11 cellular contexts compared by ENCODE assay signal in the genomic region with DNA sequence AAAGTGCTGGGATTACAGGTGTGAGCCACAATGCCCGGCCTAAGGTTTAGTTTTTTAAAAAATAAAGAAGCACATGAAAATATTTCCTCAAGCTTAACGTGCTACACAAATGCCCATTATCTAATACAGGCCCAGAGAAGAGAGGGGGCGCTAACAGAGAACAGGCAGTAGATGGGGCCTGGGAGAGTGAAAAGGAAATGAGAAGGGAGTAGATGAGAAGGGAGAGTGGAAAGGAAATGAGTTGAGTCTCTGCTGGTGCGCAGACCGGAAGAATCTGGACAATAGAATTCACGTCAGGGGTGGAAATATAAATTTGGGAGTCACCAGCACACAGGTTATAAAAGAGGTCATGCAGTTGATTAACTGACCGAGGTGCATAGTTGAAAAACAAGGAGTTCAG. TPM values are rescaled to one million over a fixed set of nuclear protein-coding genes. Genes with fewer than 3 reads are reported as not detected.
DNase-seq lines count a peak whose midpoint lies in the region; ATAC-seq and TF ChIP-seq lines count a peak whose summit lies in the region.
"Had no signal": no experiment of that assay in that cellular context is flagged by ENCODE, and none has a peak within 500 bp of the region (broad histone marks: within the 10 kb centered on the region; RNA-seq: fewer than 3 reads in every experiment).

No MANE protein-coding gene starts in this region.

- H3K4me1 Mint-ChIP-seq in CD4-positive, alpha-beta memory T cell: peaks cover 64 to 93% (median 79%) of the 10 kb centered on the region in 4 donors
- peaks cover 53% of the 10 kb centered on the region for H3K4me1 Mint-ChIP-seq in endodermal cell

- ATAC-seq in Panc1 (no peak), GM18511 (IDR thresholded peaks at IDR 0.05; ENCODE audit: unreplicated experiment) (no peak)

- H3K27me3 Mint-ChIP-seq in CD4-positive, alpha-beta memory T cell: no peaks in the 10 kb centered on the region
- H3K27me3 Mint-ChIP-seq in endodermal cell (ENCODE audit: insufficient read depth): no peaks in the 10 kb centered on the region

- POLR2A ChIA-PET in CD4-positive, alpha-beta memory T cell (lab: Charles Lee; ENCODE audit: partially characterized antibody): interaction anchor here (9.9 to 13.9 kb wide), 4 partner anchors 9 to 53 kb away, joined by 94 to 301 read pairs (median 190); a partner anchor contains a TSS
- POLR2A ChIA-PET in Panc1 (lab: Charles Lee): interaction anchor here (0.7 to 0.9 kb wide), 2 partner anchors 33 to 37 kb away, joined by 4 read pairs; a partner anchor contains a TSS

- H3K27me3 ChIP-seq in CD4-positive, alpha-beta memory T cell (ENCODE audit: insufficient read depth, low read length): no peaks in the 10 kb centered on the region
- H3K27me3 ChIP-seq in Panc1 (ENCODE audit: control insufficient read depth, insufficient read depth, low read length) (no peaks in the 10 kb centered on the region), endodermal cell (ENCODE audit: control insufficient read depth, insufficient read depth, low read length, poor library complexity, severe bottlenecking) (no peaks in the 10 kb centered on the region), parathyroid adenoma (ENCODE audit: control insufficient read depth, insufficient read depth, low read length) (no peaks in the 10 kb centered on the region), H7 (ENCODE audit: control insufficient read depth, insufficient read depth, low read length) (no peaks in the 10 kb centered on the region), WERI-Rb-1 (ENCODE audit: insufficient read depth, low read depth, severe bottlenecking) (no peaks in the 10 kb centered on the region)

- peaks cover 99% of the 10 kb centered on the region for H3K4me1 ChIP-seq in CD4-positive, alpha-beta memory T cell (ENCODE audit: insufficient read depth, low read length)
- H3K4me1 ChIP-seq in Panc1 (ENCODE audit: control insufficient read depth, insufficient read depth, low read length) (peaks cover 97% of the 10 kb centered on the region), endodermal cell (ENCODE audit: control insufficient read depth, insufficient read depth, low read length) (peaks cover 10% of the 10 kb centered on the region), parathyroid adenoma (peaks cover 7% of the 10 kb centered on the region)

- H3K4me3 ChIP-seq in CD4-positive, alpha-beta memory T cell (ENCODE audit: low read length in 2 of 2): no peak overlapping the region
- H3K4me3 ChIP-seq in Panc1 (ENCODE audit: low read depth in 2 of 2, low read length in 2 of 2) (no peak overlapping the region), endodermal cell (ENCODE audit: low read length) (no peak overlapping the region), parathyroid adenoma (ENCODE audit: low read depth, low read length) (no peak overlapping the region), H7 (ENCODE audit: insufficient read depth, low read depth, low read length) (no peak overlapping the region), WERI-Rb-1 (ENCODE audit: low read depth, low read length) (no peak overlapping the region)

- CTCF ChIA-PET in CD4-positive, alpha-beta memory T cell (lab: Charles Lee; ENCODE audit: partially characterized antibody): interaction anchor here (15.8 to 32.3 kb wide), 2 partner anchors 10 to 30 kb away, joined by 192 to 1075 read pairs; a partner anchor contains a TSS
- CTCF ChIA-PET in Panc1 (lab: Charles Lee): interaction anchor here (0.5 to 2.0 kb wide), 4 partner anchors 9 to 54 kb away, joined by 3 to 5 read pairs (median 4); a partner anchor contains a TSS

- WGBS in endodermal cell (ENCODE audit: insufficient coverage in 1 of 2, insufficient read length in 1 of 2), 2 experiments: 98 to 100% methylated on average over 4 to 7 of the region's 7 CpGs

- intact Hi-C loops in CD4-positive, alpha-beta memory T cell (cut with micrococcal nuclease): no loop called here
- intact Hi-C loops in Panc1 (cut with micrococcal nuclease; ENCODE audit: unreplicated experiment): no loop called here

- peak overlapping the region; percentile 66 for H3K27ac ChIP-seq in CD4-positive, alpha-beta memory T cell (ENCODE audit: low read depth, low read length)
- peak overlapping the region; percentile 100 for H3K27ac ChIP-seq in Panc1 (ENCODE audit: low read length)
- H3K27ac ChIP-seq in endodermal cell (ENCODE audit: low read depth, low read length): no peak overlapping the region
- peak overlapping the region; percentile 36 for H3K27ac ChIP-seq in parathyroid adenoma
- no peak overlapping the region for H3K27ac ChIP-seq in WERI-Rb-1

- in situ Hi-C loops in Panc1 (cut with HindIII; ENCODE audit: low pct_unique_long_range_greater_than_20kb, low sequenced_read_pairs): no loop called here

- no peak for DNase-seq in CD4-positive, alpha-beta memory T cell
- DNase-seq in Panc1 (ENCODE audit: low read depth, low spot score) (no peak), endodermal cell (peak; percentile 70), CD1c-positive myeloid dendritic cell (ENCODE audit: extremely low spot score) (no peak), H7 (no peak), WERI-Rb-1 (no peak)
- DNase-seq: effector CD8-positive, alpha-beta T cell; NCI-H510A treated with DMSO at 0.1 percent for 48 hours had no signal

- H3K9me3 Mint-ChIP-seq in CD4-positive, alpha-beta memory T cell: peaks cover 0 to 3% (median 0%) of the 10 kb centered on the region in 8 donors
- H3K9me3 Mint-ChIP-seq in endodermal cell: no peaks in the 10 kb centered on the region

- H2AFZ ChIP-seq in parathyroid adenoma: no peak overlapping the region

- H3K9me3 ChIP-seq in CD4-positive, alpha-beta memory T cell (ENCODE audit: control insufficient read depth in 1 of 2, low read length in 2 of 2): no peaks in the 10 kb centered on the region
- no peaks in the 10 kb centered on the region for H3K9me3 ChIP-seq in Panc1 (ENCODE audit: control insufficient read depth, insufficient read depth, low read depth, low read length)
- no peaks in the 10 kb centered on the region for H3K9me3 ChIP-seq in endodermal cell (ENCODE audit: control insufficient read depth, low read length)
- no peaks in the 10 kb centered on the region for H3K9me3 ChIP-seq in parathyroid adenoma (ENCODE audit: control insufficient read depth, low read length)
- H3K9me3 ChIP-seq in WERI-Rb-1 (ENCODE audit: severe bottlenecking): no peaks in the 10 kb centered on the region

- BruUV-seq in Panc1 (replicated peaks; lab: Mats Ljungman, UMichigan): no TSS peak

- no peak overlapping the region for H3K4me2 ChIP-seq in parathyroid adenoma (ENCODE audit: low read length)

- H3K36me3 ChIP-seq in CD4-positive, alpha-beta memory T cell (ENCODE audit: insufficient read depth, low read length): no peaks in the 10 kb centered on the region
- H3K36me3 ChIP-seq in Panc1 (ENCODE audit: control insufficient read depth, insufficient read depth, low read length): no peaks in the 10 kb centered on the region; the same call in 1 of the 2 replicates
- H3K36me3 ChIP-seq in endodermal cell (ENCODE audit: control insufficient read depth, insufficient read depth, low read length): peaks cover 16% of the 10 kb centered on the region
- no peaks in the 10 kb centered on the region for H3K36me3 ChIP-seq in parathyroid adenoma (ENCODE audit: control insufficient read depth, insufficient read depth, low read length)
- no peaks in the 10 kb centered on the region; the same call in 1 of the 2 replicates for H3K36me3 ChIP-seq in H7 (replicated peaks; ENCODE audit: control insufficient read depth, insufficient read depth, low read length)
- H3K36me3 ChIP-seq in WERI-Rb-1: no peaks in the 10 kb centered on the region

- TF ChIP-seq CTCF in Panc1 (IDR thresholded peaks at IDR 0.05): no peak
- peak; percentile 62 for TF ChIP-seq CTCF in endodermal cell (conservative IDR thresholded peaks at IDR 0.05)
- no peak for TF ChIP-seq CTCF in parathyroid adenoma (IDR thresholded peaks at IDR 0.05)
- no peak for TF ChIP-seq CTCF in WERI-Rb-1 (IDR thresholded peaks at IDR 0.05; ENCODE audit: low read depth, low read length)

- peaks cover 13 to 43% of the 10 kb centered on the region in 2 donors for H3K36me3 Mint-ChIP-seq in CD4-positive, alpha-beta memory T cell
- peaks cover 22% of the 10 kb centered on the region for H3K36me3 Mint-ChIP-seq in endodermal cell (ENCODE audit: low read depth)

- H3K9ac ChIP-seq in endodermal cell (ENCODE audit: extremely low read depth, low read length, poor library complexity, severe bottlenecking) (no peak overlapping the region), parathyroid adenoma (no peak overlapping the region)

- H3K79me2 ChIP-seq in parathyroid adenoma: peaks cover 70% of the 10 kb centered on the region

- peak overlapping the region; percentile 84 to 99 (median 97) for H3K27ac Mint-ChIP-seq in CD4-positive, alpha-beta memory T cell
- H3K27ac Mint-ChIP-seq in endodermal cell: peak overlapping the region; percentile 33

- peak overlapping the region in 7 of 8 donors; percentile 29 to 80 (median 68) for H3K4me3 Mint-ChIP-seq in CD4-positive, alpha-beta memory T cell
- no peak overlapping the region for H3K4me3 Mint-ChIP-seq in endodermal cell

RNA-seq across cellular contexts. Expression of a gene that starts 10.7 kb away (rescaled TPM):
- total RNA-seq in CD4-positive, alpha-beta memory T cell: 100 to 1,000 TPM; 108 to 126 TPM
- polyA plus RNA-seq in CD4-positive, alpha-beta memory T cell: 100 to 1,000 TPM in 1 of 2 donors, 10 to 100 TPM in 1; 81.7 to 115 TPM
- total RNA-seq in Panc1 (2021; ENCODE audit: unreplicated experiment): 484 TPM
- polyA plus RNA-seq in Panc1 (2012; ENCODE audit: insufficient read length): 478 TPM
- 10 to 100 TPM; 58.4 to 92.7 TPM for total RNA-seq in endodermal cell
- polyA plus RNA-seq in endodermal cell (2013, experiment 1 of 2): 42.1 TPM
- 44.5 TPM for polyA plus RNA-seq in endodermal cell (2013, experiment 2 of 2)
- 76.1 and 89.9 TPM in 2 replicates for total RNA-seq in H7 (2014; rRNA removed; shearing (Covaris generic))

RNA-seq across cellular contexts. Expression of a gene that starts 36.9 kb away (rescaled TPM):
- total RNA-seq in CD4-positive, alpha-beta memory T cell: over 10,000 TPM in 1 of 2 experiments, 1,000 to 10,000 TPM in 1; 8,627 to 11,547 TPM
- polyA plus RNA-seq in CD4-positive, alpha-beta memory T cell: not detected
- 2,061 TPM for total RNA-seq in Panc1 (2021; ENCODE audit: unreplicated experiment)
- 6.1 TPM for polyA plus RNA-seq in Panc1 (2012; ENCODE audit: insufficient read length)
- total RNA-seq in endodermal cell: 1,000 to 10,000 TPM; 4,079 to 4,491 TPM
- polyA plus RNA-seq in endodermal cell (2013, experiment 1 of 2): 4,451 TPM
- polyA plus RNA-seq in endodermal cell (2013, experiment 2 of 2): 8,189 TPM
- under 0.01 TPM in 2 replicates for total RNA-seq in H7 (2014; rRNA removed; shearing (Covaris generic))
- total RNA-seq: LHCN-M2 had no signal

RNA-seq across cellular contexts. Expression of a gene that starts 38.2 kb away (rescaled TPM):
- 1,000 to 10,000 TPM in 1 of 2 experiments, 100 to 1,000 TPM in 1; 925 to 1,200 TPM for total RNA-seq in CD4-positive, alpha-beta memory T cell
- polyA plus RNA-seq in CD4-positive, alpha-beta memory T cell: not detected
- total RNA-seq in Panc1 (2021; ENCODE audit: unreplicated experiment) (1,565 TPM), endodermal cell (1,000 to 10,000 TPM; 4,032 to 4,837 TPM)
- 4.7 TPM for polyA plus RNA-seq in Panc1 (2012; ENCODE audit: insufficient read length)
- polyA plus RNA-seq in endodermal cell (2013, experiment 1 of 2): 3,234 TPM
- 5,800 TPM for polyA plus RNA-seq in endodermal cell (2013, experiment 2 of 2)
- under 0.01 TPM in 2 replicates for total RNA-seq in H7 (2014; rRNA removed; shearing (Covaris generic))
- total RNA-seq: LHCN-M2 had no signal

RNA-seq across cellular contexts. Expression of a gene that starts 47.3 kb away (rescaled TPM):
- total RNA-seq in CD4-positive, alpha-beta memory T cell: 1 to 10 TPM; 4.9 to 5.9 TPM
- polyA plus RNA-seq in CD4-positive, alpha-beta memory T cell: 1 to 10 TPM in 1 of 2 donors, under 1 TPM in 1; 0.46 to 2.2 TPM
- total RNA-seq in Panc1 (2021; ENCODE audit: unreplicated experiment) (1.5 TPM), endodermal cell (1 to 10 TPM; 2.3 to 2.7 TPM)
- 2.0 TPM for polyA plus RNA-seq in Panc1 (2012; ENCODE audit: insufficient read length)
- polyA plus RNA-seq in endodermal cell (2013, experiment 1 of 2): 2.8 TPM
- 4.0 TPM for polyA plus RNA-seq in endodermal cell (2013, experiment 2 of 2)
- 3.1 and 4.1 TPM in 2 replicates for total RNA-seq in H7 (2014; rRNA removed; shearing (Covaris generic))

RNA-seq across cellular contexts. Expression of a gene that starts 53.9 kb away (rescaled TPM):
- total RNA-seq in CD4-positive, alpha-beta memory T cell: 1,000 to 10,000 TPM; 1,817 to 1,965 TPM
- 1,000 to 10,000 TPM; 1,342 to 2,125 TPM for polyA plus RNA-seq in CD4-positive, alpha-beta memory T cell
- 2,628 TPM for total RNA-seq in Panc1 (2021; ENCODE audit: unreplicated experiment)
- 4,062 TPM for polyA plus RNA-seq in Panc1 (2012; ENCODE audit: insufficient read length)
- 1,000 to 10,000 TPM; 2,153 to 2,485 TPM for total RNA-seq in endodermal cell
- polyA plus RNA-seq in endodermal cell (2013, experiment 1 of 2): 3,202 TPM
- polyA plus RNA-seq in endodermal cell (2013, experiment 2 of 2): 2,907 TPM
- total RNA-seq in H7 (2014; rRNA removed; shearing (Covaris generic)): 5,486 and 6,641 TPM in 2 replicates

Comparison
In these comparisons a context has a peak if more than half of its experiments do, and no peak if none do; other contexts are left out.
1. H3K27ac ChIP-seq: peak in CD4-positive, alpha-beta memory T cell (single experiment), Panc1 (single experiment) and parathyroid adenoma (single experiment); none in endodermal cell (single experiment) and WERI-Rb-1 (single experiment).
2. RNA of a gene that starts 36.9 kb away (total RNA-seq): 8,627 to 11,547 TPM in CD4-positive, alpha-beta memory T cell, 4,079 to 4,491 TPM in endodermal cell and 2,061 TPM in Panc1 (single experiment); under 0.01 TPM in H7; every median in the first group is over 1,000 times any median in the second.
3. RNA of a gene that starts 38.2 kb away (total RNA-seq): 4,032 to 4,837 TPM in endodermal cell, 1,565 TPM in Panc1 (single experiment) and 925 to 1,200 TPM in CD4-positive, alpha-beta memory T cell; under 0.01 TPM in H7; every median in the first group is over 100 times any median in the second.